In the genomic region with DNA sequence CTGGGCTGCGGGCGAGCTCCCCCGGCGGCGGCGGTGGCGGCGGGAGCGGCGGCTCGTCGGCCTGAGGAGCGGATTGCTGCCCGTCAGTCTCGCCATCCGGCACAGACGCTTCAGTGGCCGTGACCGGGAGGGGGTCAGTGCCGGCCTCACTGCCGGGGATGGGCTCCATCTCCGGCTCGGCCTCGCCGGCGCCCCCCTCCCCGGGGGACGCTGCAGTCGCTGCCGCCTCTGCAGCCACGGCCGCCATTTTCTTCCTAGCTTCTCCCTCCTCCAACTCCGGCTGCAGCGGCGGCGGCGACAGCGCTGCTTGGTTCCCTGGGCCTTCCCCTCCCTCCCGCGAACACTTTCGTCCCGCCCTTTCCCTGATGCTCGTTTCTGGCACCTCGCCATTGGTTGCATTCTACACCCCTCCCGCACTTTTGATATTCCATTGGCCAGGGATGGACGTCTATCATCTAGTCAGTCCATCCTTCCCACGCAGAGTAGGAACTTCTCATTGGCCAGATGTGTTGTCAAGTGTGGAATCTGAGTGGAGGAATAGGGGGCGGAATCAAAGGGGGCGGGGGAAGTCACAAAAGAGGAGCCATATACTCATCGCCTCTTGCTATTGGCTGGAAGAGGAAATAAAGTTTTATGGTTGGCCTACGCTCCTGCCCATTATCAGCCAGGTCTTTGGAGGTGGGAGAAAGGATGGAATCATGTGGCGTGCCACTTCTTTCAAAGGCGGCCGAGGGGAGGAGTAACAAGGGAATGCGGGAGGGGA, we compare ENCODE assay signal across 1 cellular context.
A peak's percentile ranks its signal among the peaks of the same experiment; 100 is the strongest.
TF ChIP-seq lines count a peak whose summit lies in the region.

A gene with protein sequence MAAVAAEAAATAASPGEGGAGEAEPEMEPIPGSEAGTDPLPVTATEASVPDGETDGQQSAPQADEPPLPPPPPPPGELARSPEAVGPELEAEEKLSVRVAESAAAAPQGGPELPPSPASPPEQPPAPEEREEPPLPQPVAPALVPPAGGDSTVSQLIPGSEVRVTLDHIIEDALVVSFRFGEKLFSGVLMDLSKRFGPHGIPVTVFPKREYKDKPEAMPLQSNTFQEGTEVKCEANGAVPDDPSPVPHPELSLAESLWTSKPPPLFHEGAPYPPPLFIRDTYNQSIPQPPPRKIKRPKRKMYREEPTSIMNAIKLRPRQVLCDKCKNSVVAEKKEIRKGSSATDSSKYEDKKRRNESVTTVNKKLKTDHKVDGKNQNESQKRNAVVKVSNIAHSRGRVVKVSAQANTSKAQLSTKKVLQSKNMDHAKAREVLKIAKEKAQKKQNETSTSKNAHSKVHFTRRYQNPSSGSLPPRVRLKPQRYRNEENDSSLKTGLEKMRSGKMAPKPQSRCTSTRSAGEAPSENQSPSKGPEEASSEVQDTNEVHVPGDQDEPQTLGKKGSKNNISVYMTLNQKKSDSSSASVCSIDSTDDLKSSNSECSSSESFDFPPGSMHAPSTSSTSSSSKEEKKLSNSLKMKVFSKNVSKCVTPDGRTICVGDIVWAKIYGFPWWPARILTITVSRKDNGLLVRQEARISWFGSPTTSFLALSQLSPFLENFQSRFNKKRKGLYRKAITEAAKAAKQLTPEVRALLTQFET (minus strand): TSS at position 309 of the 763 bp plus-strand sequence. CDS start 62 bp downstream, at position 247.

TF ChIP-seq in K562, 482 proteins besides CTCF, POLR2A, EP300 and RAD21 (continued from another document and continues in another):
- TF ChIP-seq AFF1 (IDR thresholded peaks at IDR 0.05; ENCODE audit: low read depth in 1 of 2, partially characterized antibody in 2 of 2), result no peak
- TF ChIP-seq SIRT6 (IDR thresholded peaks at IDR 0.05; ENCODE audit: low read depth, low read length), result no peak
- TF ChIP-seq SP2 (IDR thresholded peaks at IDR 0.05; ENCODE audit: extremely low read depth, low read depth, low read length, poor library complexity, severe bottlenecking), result peak; percentile 77
- TF ChIP-seq NR2C1 (IDR thresholded peaks at IDR 0.05), result no peak
- TF ChIP-seq NR2C1 (tag; IDR thresholded peaks at IDR 0.05), result no peak
- no peak; the same call in 1 of the 2 replicates for TF ChIP-seq SMAD3 (CRISPR knock-in tag; conservative IDR thresholded peaks at IDR 0.05)
- no peak for TF ChIP-seq NCOR1 (IDR thresholded peaks at IDR 0.05)
- no peak for TF ChIP-seq ZC3H8 (IDR thresholded peaks at IDR 0.05)
- TF ChIP-seq ATF2 (CRISPR knock-in tag; IDR thresholded peaks at IDR 0.05), result no peak; the same call in 1 of the 2 replicates
- TF ChIP-seq NFATC3 (IDR thresholded peaks at IDR 0.05), result no peak
- TF ChIP-seq ZNF282 (CRISPR knock-in tag; IDR thresholded peaks at IDR 0.05), result no peak
- TF ChIP-seq HES1 (IDR thresholded peaks at IDR 0.05; ENCODE audit: low read depth), result no peak
- TF ChIP-seq, protein P1, sequence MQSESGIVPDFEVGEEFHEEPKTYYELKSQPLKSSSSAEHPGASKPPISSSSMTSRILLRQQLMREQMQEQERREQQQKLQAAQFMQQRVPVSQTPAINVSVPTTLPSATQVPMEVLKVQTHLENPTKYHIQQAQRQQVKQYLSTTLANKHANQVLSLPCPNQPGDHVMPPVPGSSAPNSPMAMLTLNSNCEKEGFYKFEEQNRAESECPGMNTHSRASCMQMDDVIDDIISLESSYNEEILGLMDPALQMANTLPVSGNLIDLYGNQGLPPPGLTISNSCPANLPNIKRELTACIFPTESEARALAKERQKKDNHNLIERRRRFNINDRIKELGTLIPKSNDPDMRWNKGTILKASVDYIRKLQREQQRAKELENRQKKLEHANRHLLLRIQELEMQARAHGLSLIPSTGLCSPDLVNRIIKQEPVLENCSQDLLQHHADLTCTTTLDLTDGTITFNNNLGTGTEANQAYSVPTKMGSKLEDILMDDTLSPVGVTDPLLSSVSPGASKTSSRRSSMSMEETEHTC (IDR thresholded peaks at IDR 0.05), result no peak
- no peak for TF ChIP-seq ZNF436 (CRISPR knock-in tag; IDR thresholded peaks at IDR 0.05)
- TF ChIP-seq ZNF41 (CRISPR knock-in tag; conservative IDR thresholded peaks at IDR 0.05), result no peak
- TF ChIP-seq ZNF551 (CRISPR knock-in tag; IDR thresholded peaks at IDR 0.05), result no peak
- peak; percentile 21 for TF ChIP-seq U2AF1 (optimal IDR thresholded peaks at IDR 0.05; ENCODE audit: low read depth, low read length)
- no peak for TF ChIP-seq PCBP2 (IDR thresholded peaks at IDR 0.05; ENCODE audit: low read depth, low read length, poor library complexity, severe bottlenecking)
- no peak for TF ChIP-seq ZKSCAN3 (CRISPR knock-in tag; IDR thresholded peaks at IDR 0.05)
- TF ChIP-seq GTF2E2 (tag; IDR thresholded peaks at IDR 0.05), result peak; percentile 85; the same call in 1 of the 2 replicates
- TF ChIP-seq ZNF431 (CRISPR knock-in tag; IDR thresholded peaks at IDR 0.05), result 0 out of 2 replicates have a peak, but pooled peaks have one; percentile 23
- TF ChIP-seq, protein P2, sequence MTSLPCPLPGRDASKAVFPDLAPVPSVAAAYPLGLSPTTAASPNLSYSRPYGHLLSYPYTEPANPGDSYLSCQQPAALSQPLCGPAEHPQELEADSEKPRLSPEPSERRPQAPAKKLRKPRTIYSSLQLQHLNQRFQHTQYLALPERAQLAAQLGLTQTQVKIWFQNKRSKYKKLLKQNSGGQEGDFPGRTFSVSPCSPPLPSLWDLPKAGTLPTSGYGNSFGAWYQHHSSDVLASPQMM (CRISPR knock-in tag; IDR thresholded peaks at IDR 0.05), result no peak
- TF ChIP-seq NCOA6 (IDR thresholded peaks at IDR 0.05), result no peak
- TF ChIP-seq POLR2B (IDR thresholded peaks at IDR 0.05; ENCODE audit: low read depth, partially characterized antibody), result peak; percentile 90
- TF ChIP-seq MTA2 (IDR thresholded peaks at IDR 0.05; ENCODE audit: low read depth), result no peak
- TF ChIP-seq PYGO2 (tag; IDR thresholded peaks at IDR 0.05), result no peak
- peak; percentile 71; the same call in 1 of the 2 replicates for TF ChIP-seq ZBTB1 (CRISPR knock-in tag; IDR thresholded peaks at IDR 0.05; ENCODE audit: borderline replicate concordance, low read depth)
- TF ChIP-seq CBX5 (IDR thresholded peaks at IDR 0.05; ENCODE audit: borderline replicate concordance, low read depth), result no peak
- TF ChIP-seq CUX1 (CRISPR knock-in tag; IDR thresholded peaks at IDR 0.05), result no peak
- TF ChIP-seq, protein P3, sequence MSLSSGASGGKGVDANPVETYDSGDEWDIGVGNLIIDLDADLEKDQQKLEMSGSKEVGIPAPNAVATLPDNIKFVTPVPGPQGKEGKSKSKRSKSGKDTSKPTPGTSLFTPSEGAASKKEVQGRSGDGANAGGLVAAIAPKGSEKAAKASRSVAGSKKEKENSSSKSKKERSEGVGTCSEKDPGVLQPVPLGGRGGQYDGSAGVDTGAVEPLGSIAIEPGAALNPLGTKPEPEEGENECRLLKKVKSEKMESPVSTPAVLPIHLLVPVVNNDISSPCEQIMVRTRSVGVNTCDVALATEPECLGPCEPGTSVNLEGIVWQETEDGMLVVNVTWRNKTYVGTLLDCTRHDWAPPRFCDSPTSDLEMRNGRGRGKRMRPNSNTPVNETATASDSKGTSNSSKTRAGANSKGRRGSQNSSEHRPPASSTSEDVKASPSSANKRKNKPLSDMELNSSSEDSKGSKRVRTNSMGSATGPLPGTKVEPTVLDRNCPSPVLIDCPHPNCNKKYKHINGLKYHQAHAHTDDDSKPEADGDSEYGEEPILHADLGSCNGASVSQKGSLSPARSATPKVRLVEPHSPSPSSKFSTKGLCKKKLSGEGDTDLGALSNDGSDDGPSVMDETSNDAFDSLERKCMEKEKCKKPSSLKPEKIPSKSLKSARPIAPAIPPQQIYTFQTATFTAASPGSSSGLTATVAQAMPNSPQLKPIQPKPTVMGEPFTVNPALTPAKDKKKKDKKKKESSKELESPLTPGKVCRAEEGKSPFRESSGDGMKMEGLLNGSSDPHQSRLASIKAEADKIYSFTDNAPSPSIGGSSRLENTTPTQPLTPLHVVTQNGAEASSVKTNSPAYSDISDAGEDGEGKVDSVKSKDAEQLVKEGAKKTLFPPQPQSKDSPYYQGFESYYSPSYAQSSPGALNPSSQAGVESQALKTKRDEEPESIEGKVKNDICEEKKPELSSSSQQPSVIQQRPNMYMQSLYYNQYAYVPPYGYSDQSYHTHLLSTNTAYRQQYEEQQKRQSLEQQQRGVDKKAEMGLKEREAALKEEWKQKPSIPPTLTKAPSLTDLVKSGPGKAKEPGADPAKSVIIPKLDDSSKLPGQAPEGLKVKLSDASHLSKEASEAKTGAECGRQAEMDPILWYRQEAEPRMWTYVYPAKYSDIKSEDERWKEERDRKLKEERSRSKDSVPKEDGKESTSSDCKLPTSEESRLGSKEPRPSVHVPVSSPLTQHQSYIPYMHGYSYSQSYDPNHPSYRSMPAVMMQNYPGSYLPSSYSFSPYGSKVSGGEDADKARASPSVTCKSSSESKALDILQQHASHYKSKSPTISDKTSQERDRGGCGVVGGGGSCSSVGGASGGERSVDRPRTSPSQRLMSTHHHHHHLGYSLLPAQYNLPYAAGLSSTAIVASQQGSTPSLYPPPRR (CRISPR knock-in tag; IDR thresholded peaks at IDR 0.05; ENCODE audit: borderline replicate concordance), result no peak
- no peak for TF ChIP-seq MIER1 (IDR thresholded peaks at IDR 0.05; ENCODE audit: low read depth)
- TF ChIP-seq ZKSCAN8 (CRISPR knock-in tag; IDR thresholded peaks at IDR 0.05), result no peak
- TF ChIP-seq BHLHE40 (IDR thresholded peaks at IDR 0.05; ENCODE audit: low read length), result peak; percentile 58; the same call in 1 of the 2 replicates
- no peak for TF ChIP-seq ETV6 (IDR thresholded peaks at IDR 0.05; ENCODE audit: borderline replicate concordance in 1 of 2, low read depth in 2 of 2, low read length in 1 of 2)
- no peak for TF ChIP-seq ETV6 (CRISPR knock-in tag; IDR thresholded peaks at IDR 0.05; ENCODE audit: borderline replicate concordance)
- TF ChIP-seq RBBP5 (IDR thresholded peaks at IDR 0.05; ENCODE audit: borderline replicate concordance, insufficient read depth, low read length, poor library complexity, severe bottlenecking), result peak; percentile 81
